15 cellular contexts compared by ENCODE assay signal in genomic region chr20:50845566-50846211, GRCh38. TPM values are rescaled to one million over a fixed set of nuclear protein-coding genes. Genes with fewer than 3 reads are reported as not detected.
A peak's percentile ranks its signal among the peaks of the same experiment; 100 is the strongest.
DNase-seq lines count a peak whose midpoint lies in the region; FAIRE-seq and TF ChIP-seq lines count a peak whose summit lies in the region.
"Had no signal": no experiment of that assay in that cellular context is flagged by ENCODE, and none has a peak within 500 bp of the region (broad histone marks: within the 10 kb centered on the region; RNA-seq: fewer than 3 reads in every experiment).

No MANE protein-coding gene starts in this region.

- H3K18ac ChIP-seq in neuronal stem cell (ENCODE audit: low read length) = peak overlapping the region; percentile 28

- no peak overlapping the region for H2BK12ac ChIP-seq in neuronal stem cell (ENCODE audit: low read length)

- H3K4me3 ChIP-seq in NT2/D1 (ENCODE audit: insufficient read length, low read depth) (no peak overlapping the region), bronchial epithelial cell (ENCODE audit: low read depth, low read length) (no peak overlapping the region), neuronal stem cell (ENCODE audit: low read length in 2 of 2) (no peak overlapping the region)
- H3K4me3 ChIP-seq: BLaER1 had no signal

- H2AFZ ChIP-seq in neuronal stem cell (ENCODE audit: low read length) = no peak overlapping the region

- H3K23ac ChIP-seq in neuronal stem cell (ENCODE audit: low read depth, low read length, poor library complexity) = peak overlapping the region; percentile 43

- TF ChIP-seq CTCF in bronchial epithelial cell (IDR thresholded peaks at IDR 0.05; ENCODE audit: insufficient read depth, low read length, severe bottlenecking) = no peak

- no peak overlapping the region for H3K27ac ChIP-seq in neuronal stem cell (replicated peaks; ENCODE audit: low read length)
- H3K27ac ChIP-seq: 22Rv1, BLaER1 had no signal

- no peak overlapping the region for H4K8ac ChIP-seq in neuronal stem cell (ENCODE audit: low read depth, low read length)

- peak overlapping the region; percentile 52 for H3K9ac ChIP-seq in NT2/D1 (ENCODE audit: insufficient read length, low read depth)
- no peak overlapping the region for H3K9ac ChIP-seq in neuronal stem cell (ENCODE audit: low read depth, low read length, poor library complexity)
- H3K9ac ChIP-seq: BLaER1 had no signal

- peaks cover 21% of the 10 kb centered on the region for H3K36me3 ChIP-seq in NT2/D1 (ENCODE audit: insufficient read depth, insufficient read length, low read length)
- H3K36me3 ChIP-seq in bronchial epithelial cell (ENCODE audit: control insufficient read depth, insufficient read depth, low read length) = peaks cover 3% of the 10 kb centered on the region
- no peaks in the 10 kb centered on the region for H3K36me3 ChIP-seq in neuronal stem cell (replicated peaks in 1 of 2; ENCODE audit: control insufficient read depth in 2 of 2, insufficient read depth in 2 of 2, low read length in 2 of 2)

- no peaks in the 10 kb centered on the region for H3K27me3 ChIP-seq in NT2/D1 (ENCODE audit: insufficient read depth, insufficient read length)
- H3K27me3 ChIP-seq in bronchial epithelial cell (ENCODE audit: control insufficient read depth, insufficient read depth, low read length) = no peaks in the 10 kb centered on the region
- H3K27me3 ChIP-seq in neuronal stem cell (ENCODE audit: control insufficient read depth in 3 of 3, insufficient read depth in 3 of 3, low read depth in 1 of 3, low read length in 3 of 3) = no peaks in the 10 kb centered on the region
- H3K27me3 ChIP-seq: BLaER1 had no signal

- peak overlapping the region; percentile 53 for H2BK5ac ChIP-seq in neuronal stem cell (ENCODE audit: low read length)

- H4K91ac ChIP-seq in neuronal stem cell (ENCODE audit: low read depth, low read length, poor library complexity) = no peak overlapping the region

- no peak for FAIRE-seq in bronchial epithelial cell (lab: Jason Lieb, UNC)

- DNase-seq in DMS 273 (lab: John Stamatoyannopoulos, UW; ENCODE audit: unreplicated experiment) (peak; percentile 24), DMS 273 treated with DMSO at 0.1 percent for 48 hours (lab: John Stamatoyannopoulos, UW) (no peak), NT2/D1 (ENCODE audit: low read depth, low spot score) (no peak), bronchial epithelial cell (ENCODE audit: low read depth) (peak; percentile 35), neuronal stem cell (ENCODE audit: low spot score) (no peak), SIG-M5 (lab: John Stamatoyannopoulos, UW) (no peak), T-helper 9 cell (no peak)
- no peak for DNase-seq in stimulated activated CD4-positive, alpha-beta T cell treated with anti-CD3 and anti-CD28 coated beads, Interleukin-4, amount 100 ng/mL, for 24 hours
- DNase-seq: CD8-positive, alpha-beta memory T cell; DMS153; HCEC 1CT; NCI-H1092; NCI-H1694 treated with DMSO at 0.1 percent for 48 hours had no signal

- no peak overlapping the region for H2BK15ac ChIP-seq in neuronal stem cell (ENCODE audit: low read length)

- H3K14ac ChIP-seq in neuronal stem cell (ENCODE audit: low read length) = no peak overlapping the region

- no peak overlapping the region for H3K4me2 ChIP-seq in neuronal stem cell (ENCODE audit: insufficient read depth, low read length, poor library complexity, severe bottlenecking)
- H3K4me2 ChIP-seq: BLaER1 had no signal

- H3K79me1 ChIP-seq in neuronal stem cell (ENCODE audit: low read depth, low read length) = no peaks in the 10 kb centered on the region

- WGBS in neuronal stem cell (ENCODE audit: extremely low coverage in 2 of 2, insufficient read length in 2 of 2, insufficient replicate concordance in 1 of 2), 2 donors = no CpG with 5 or more reads among the region's 15 CpGs

- H2AK5ac ChIP-seq in neuronal stem cell (ENCODE audit: low read depth, low read length) = peak overlapping the region; percentile 63

- H3K4ac ChIP-seq in neuronal stem cell (ENCODE audit: low read length) = no peak overlapping the region

- no peaks in the 10 kb centered on the region for H3K9me3 ChIP-seq in NT2/D1 (ENCODE audit: insufficient read depth, low read length)
- no peaks in the 10 kb centered on the region for H3K9me3 ChIP-seq in neuronal stem cell (replicated peaks in 1 of 2; ENCODE audit: control insufficient read depth in 2 of 2, insufficient read depth in 1 of 2, low read depth in 1 of 2, low read length in 2 of 2)
- H3K9me3 ChIP-seq: BLaER1 had no signal

- peak overlapping the region; percentile 17 for H2BK120ac ChIP-seq in neuronal stem cell (ENCODE audit: low read depth, low read length)

- H3K4me1 ChIP-seq in NT2/D1 (ENCODE audit: insufficient read depth, insufficient read length) (peaks cover 15% of the 10 kb centered on the region), neuronal stem cell (ENCODE audit: control insufficient read depth in 2 of 2, insufficient read depth in 1 of 2, low read depth in 1 of 2, low read length in 2 of 2) (no peaks in the 10 kb centered on the region)

RNA-seq across cellular contexts. Expression of gene BCAS4, which starts 50.8 kb away (rescaled TPM):
- total RNA-seq in bronchial epithelial cell = 5.5 and 12.2 TPM in 2 replicates
- polyA plus RNA-seq in neuronal stem cell (2013, experiment 1 of 2) = 17.8 TPM
- polyA plus RNA-seq in neuronal stem cell (2013, experiment 2 of 2) = 14.9 TPM

Comparison
In these comparisons a context has a peak if more than half of its experiments do, and no peak if none do; other contexts are left out.
1. DNase-seq: peak in DMS 273 (single experiment) and bronchial epithelial cell (single experiment); none in DMS 273 treated with DMSO at 0.1 percent for 48 hours (single experiment), NT2/D1 (single experiment), neuronal stem cell (single experiment), SIG-M5 (single experiment), T-helper 9 cell (single experiment) and stimulated activated CD4-positive, alpha-beta T cell treated with anti-CD3 and anti-CD28 coated beads, Interleukin-4, amount 100 ng/mL, for 24 hours (single experiment).